10 cellular contexts compared by ENCODE assay signal in genomic region chr15:46365612-46366011, GRCh38.
DNase-seq lines count a peak whose midpoint lies in the region; ATAC-seq and TF ChIP-seq lines count a peak whose summit lies in the region.
"Had no signal": no experiment of that assay in that cellular context is flagged by ENCODE, and none has a peak within 500 bp of the region (broad histone marks: within the 10 kb centered on the region; RNA-seq: fewer than 3 reads in every experiment).

No MANE protein-coding gene starts in this region.

- 36 to 48% methylated on average over 6 of the region's 6 CpGs for WGBS in gastroesophageal sphincter (ENCODE audit: low coverage in 1 of 2), 2 donors

- TF ChIP-seq POLR2A in gastroesophageal sphincter (IDR thresholded peaks at IDR 0.05) (no peak), gastrocnemius medialis (IDR thresholded peaks at IDR 0.05) (no peak)

- no peaks in the 10 kb centered on the region for H3K4me1 ChIP-seq in adipocyte (ENCODE audit: control insufficient read depth, insufficient read depth, low read length)
- no peaks in the 10 kb centered on the region for H3K4me1 ChIP-seq in gastroesophageal sphincter
- H3K4me1 ChIP-seq in gastrocnemius medialis = no peaks in the 10 kb centered on the region

- ATAC-seq in gastroesophageal sphincter (peak; percentile 41), gastrocnemius medialis (no peak)
- ATAC-seq in activated CD8-positive, alpha-beta T cell treated with anti-CD3 and anti-CD28 coated beads, Interleukin-2, amount 10 ng/mL, durations not matched to agents 7 days and 5 days = no peak

- no peak overlapping the region for H3K9ac ChIP-seq in adipocyte (ENCODE audit: low read length)

- H3K9me3 ChIP-seq in adipocyte (ENCODE audit: control insufficient read depth, low read length) (no peaks in the 10 kb centered on the region), gastroesophageal sphincter (peaks cover 0 to under 1% (median 0%) of the 10 kb centered on the region in 3 donors), gastrocnemius medialis (no peaks in the 10 kb centered on the region)

- no peak overlapping the region for H3K27ac Mint-ChIP-seq in activated CD8-positive, alpha-beta T cell treated with anti-CD3 and anti-CD28 coated beads, Interleukin-2, amount 10 ng/mL, durations not matched to agents 7 days and 5 days
- no peak overlapping the region for H3K27ac Mint-ChIP-seq in chondrocyte (ENCODE audit: unreplicated experiment)
- no peak overlapping the region for H3K27ac Mint-ChIP-seq in activated naive CD4-positive, alpha-beta T cell treated with anti-CD3 and anti-CD28 coated beads for 36 hours

- H3K36me3 ChIP-seq in adipocyte (ENCODE audit: control insufficient read depth, insufficient read depth, low read length, severe bottlenecking) (no peaks in the 10 kb centered on the region), gastroesophageal sphincter (no peaks in the 10 kb centered on the region), gastrocnemius medialis (no peaks in the 10 kb centered on the region)

- H3K27ac ChIP-seq in gastroesophageal sphincter = peak overlapping the region in 1 of 4 donors; percentile 17
- peak overlapping the region; percentile 6 to 36 (median 8) for H3K27ac ChIP-seq in gastrocnemius medialis

- TF ChIP-seq EP300 in gastroesophageal sphincter (IDR thresholded peaks at IDR 0.05) = no peak

- intact Hi-C loops in gastrocnemius medialis (cut with DNase I; ENCODE audit: low total_unique reads) = no loop called here
- intact Hi-C loops in activated naive CD4-positive, alpha-beta T cell treated with anti-CD3 and anti-CD28 coated beads for 36 hours (cut with micrococcal nuclease) = no loop called here

- no peak overlapping the region for H3K4me3 Mint-ChIP-seq in activated CD8-positive, alpha-beta T cell treated with anti-CD3 and anti-CD28 coated beads, Interleukin-2, amount 10 ng/mL, durations not matched to agents 7 days and 5 days
- H3K4me3 Mint-ChIP-seq in chondrocyte (ENCODE audit: unreplicated experiment) = no peak overlapping the region
- H3K4me3 Mint-ChIP-seq in activated naive CD4-positive, alpha-beta T cell treated with anti-CD3 and anti-CD28 coated beads for 36 hours = no peak overlapping the region

- H3K4me1 Mint-ChIP-seq in activated CD8-positive, alpha-beta T cell treated with anti-CD3 and anti-CD28 coated beads, Interleukin-2, amount 10 ng/mL, durations not matched to agents 7 days and 5 days (ENCODE audit: low read depth) = no peaks in the 10 kb centered on the region
- no peaks in the 10 kb centered on the region for H3K4me1 Mint-ChIP-seq in chondrocyte (ENCODE audit: low read depth)
- no peaks in the 10 kb centered on the region for H3K4me1 Mint-ChIP-seq in activated naive CD4-positive, alpha-beta T cell treated with anti-CD3 and anti-CD28 coated beads for 36 hours (ENCODE audit: low read depth)

- no peak for TF ChIP-seq CTCF in gastroesophageal sphincter (IDR thresholded peaks at IDR 0.05)
- no peak for TF ChIP-seq CTCF in gastrocnemius medialis (IDR thresholded peaks at IDR 0.05 in 4 of 5, conservative IDR thresholded peaks at IDR 0.05 in 1 of 5)
- TF ChIP-seq CTCF in chondrocyte (IDR thresholded peaks at IDR 0.05) = no peak

- POLR2A ChIA-PET in activated CD8-positive, alpha-beta T cell treated with anti-CD3 and anti-CD28 coated beads, Interleukin-2, amount 10 ng/mL, durations not matched to agents 7 days and 5 days (lab: Charles Lee) = no interaction called here

- H3K9me3 Mint-ChIP-seq in activated CD8-positive, alpha-beta T cell treated with anti-CD3 and anti-CD28 coated beads, Interleukin-2, amount 10 ng/mL, durations not matched to agents 7 days and 5 days (ENCODE audit: insufficient read depth) = peaks cover 10% of the 10 kb centered on the region
- peaks cover 24% of the 10 kb centered on the region for H3K9me3 Mint-ChIP-seq in chondrocyte (ENCODE audit: low read depth)
- H3K9me3 Mint-ChIP-seq in activated naive CD4-positive, alpha-beta T cell treated with anti-CD3 and anti-CD28 coated beads for 36 hours = peaks cover 8% of the 10 kb centered on the region

- H3K36me3 Mint-ChIP-seq in activated CD8-positive, alpha-beta T cell treated with anti-CD3 and anti-CD28 coated beads, Interleukin-2, amount 10 ng/mL, durations not matched to agents 7 days and 5 days (ENCODE audit: low read depth) = no peaks in the 10 kb centered on the region
- no peaks in the 10 kb centered on the region for H3K36me3 Mint-ChIP-seq in chondrocyte (ENCODE audit: low read depth)
- H3K36me3 Mint-ChIP-seq in activated naive CD4-positive, alpha-beta T cell treated with anti-CD3 and anti-CD28 coated beads for 36 hours (ENCODE audit: low read depth) = no peaks in the 10 kb centered on the region

- no peaks in the 10 kb centered on the region for H3K27me3 Mint-ChIP-seq in activated CD8-positive, alpha-beta T cell treated with anti-CD3 and anti-CD28 coated beads, Interleukin-2, amount 10 ng/mL, durations not matched to agents 7 days and 5 days (ENCODE audit: low read depth)
- H3K27me3 Mint-ChIP-seq in chondrocyte (ENCODE audit: low read depth) = no peaks in the 10 kb centered on the region
- H3K27me3 Mint-ChIP-seq in activated naive CD4-positive, alpha-beta T cell treated with anti-CD3 and anti-CD28 coated beads for 36 hours (ENCODE audit: low read depth) = no peaks in the 10 kb centered on the region

- CTCF ChIA-PET in activated CD8-positive, alpha-beta T cell treated with anti-CD3 and anti-CD28 coated beads, Interleukin-2, amount 10 ng/mL, durations not matched to agents 7 days and 5 days (lab: Charles Lee) = no interaction called here
- CTCF ChIA-PET in activated naive CD4-positive, alpha-beta T cell treated with anti-CD3 and anti-CD28 coated beads for 36 hours (lab: Charles Lee) = no interaction called here

- in situ Hi-C loops in gastrocnemius medialis (cut with MboI; ENCODE audit: low sequenced_read_pairs in 4 of 4) = no loop called here

- H3K27me3 ChIP-seq in adipocyte (replicated peaks; ENCODE audit: control insufficient read depth, insufficient read depth, low read length) (no peaks in the 10 kb centered on the region), gastroesophageal sphincter (no peaks in the 10 kb centered on the region), gastrocnemius medialis (no peaks in the 10 kb centered on the region)

- DNase-seq in EL (peak; percentile 11), adipocyte (ENCODE audit: low read depth) (peak; percentile 2), gastrocnemius medialis (no peak), NCI-H187 (lab: John Stamatoyannopoulos, UW) (no peak), chondrocyte (ENCODE audit: low spot score) (no peak)
- no peak for DNase-seq in activated CD8-positive, alpha-beta T cell treated with anti-CD3 and anti-CD28 coated beads, Interleukin-2, amount 10 ng/mL, durations not matched to agents 7 days and 5 days
- no peak for DNase-seq in activated naive CD4-positive, alpha-beta T cell treated with anti-CD3 and anti-CD28 coated beads for 36 hours
- DNase-seq: NCI-H524 treated with DMSO at 0.1 percent for 48 hours, retina had no signal

- H3K4me3 ChIP-seq in adipocyte (ENCODE audit: low read length) (peak overlapping the region; percentile 29), gastroesophageal sphincter (no peak overlapping the region), gastrocnemius medialis (no peak overlapping the region)

Comparison
In these comparisons a context has a peak if more than half of its experiments do, and no peak if none do; other contexts are left out.
1. DNase-seq: peak in EL (single experiment) and adipocyte (single experiment); none in gastrocnemius medialis (0 of 2), NCI-H187 (0 of 2), activated CD8-positive, alpha-beta T cell treated with anti-CD3 and anti-CD28 coated beads, Interleukin-2, amount 10 ng/mL, durations not matched to agents 7 days and 5 days (single experiment), chondrocyte (single experiment) and activated naive CD4-positive, alpha-beta T cell treated with anti-CD3 and anti-CD28 coated beads for 36 hours (single experiment).